ENCODE assay signal across 27 cellular contexts in the genomic region with DNA sequence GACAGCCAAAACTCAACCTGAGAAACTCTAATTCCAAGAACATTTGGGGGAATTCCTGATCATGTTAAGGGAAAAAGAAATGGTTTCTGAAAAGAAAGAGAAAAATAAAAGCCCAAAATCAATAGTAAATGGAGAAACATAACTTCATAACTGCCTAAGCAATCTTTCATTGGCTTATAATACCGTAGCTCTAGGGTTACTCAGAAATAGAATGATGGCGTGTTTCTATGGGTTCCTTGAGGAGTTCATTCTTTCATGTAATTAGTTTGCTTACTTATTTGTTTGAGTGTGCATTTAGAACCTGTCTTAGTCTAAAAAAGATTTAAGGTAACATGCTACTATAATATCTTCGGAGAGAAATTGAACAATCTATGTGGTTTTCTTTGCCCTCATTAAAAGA.
"Had no signal": no experiment of that assay in that cellular context is flagged by ENCODE, and none has a peak within 500 bp of the region (broad histone marks: within the 10 kb centered on the region; RNA-seq: fewer than 3 reads in every experiment).

No MANE protein-coding gene starts in this region.

- DNase-seq: colonic mucosa; cortex of kidney; effector CD8-positive, alpha-beta T cell; effector memory CD8-positive, alpha-beta T cell; endodermal cell; erythroblast; esophagus squamous epithelium; foreskin fibroblast; foreskin melanocyte; gastrocnemius medialis; glutamatergic neuron; head of caudate nucleus; heart right ventricle; hippocampal formation; left cardiac atrium; left lung; left ventricle myocardium superior; lower lobe of right lung; mesenchymal stem cell; mucosa of descending colon; naive B cell had no signal

- H3K4me1 Mint-ChIP-seq: naive B cell had no signal

- H3K9me3 Mint-ChIP-seq: dendritic cell treated with granulocyte-macrophage colony-stimulating factor and Interleukin-4, amounts not matched to agents 40 ng/mL and 50 ng/mL, for 4 days; effector memory CD8-positive, alpha-beta T cell had no signal

- ATAC-seq: effector memory CD8-positive, alpha-beta T cell; esophagus mucosa; gastrocnemius medialis; heart right ventricle; left cardiac atrium; left lung; left ventricle myocardium superior; lower lobe of right lung; mucosa of descending colon had no signal

- FAIRE-seq: endometrium, islet of Langerhans, keratinocyte had no signal

- H3K27ac Mint-ChIP-seq: dendritic cell treated with granulocyte-macrophage colony-stimulating factor and Interleukin-4, amounts not matched to agents 40 ng/mL and 50 ng/mL, for 4 days; effector memory CD8-positive, alpha-beta T cell; endodermal cell; mesothelial cell of epicardium; naive B cell had no signal

- H3K36me3 Mint-ChIP-seq: mesothelial cell of epicardium, naive B cell had no signal

- H3K4me3 Mint-ChIP-seq: dendritic cell treated with granulocyte-macrophage colony-stimulating factor and Interleukin-4, amounts not matched to agents 40 ng/mL and 50 ng/mL, for 4 days; effector memory CD8-positive, alpha-beta T cell; endodermal cell; mesothelial cell of epicardium; naive B cell had no signal
